In the genomic region with DNA sequence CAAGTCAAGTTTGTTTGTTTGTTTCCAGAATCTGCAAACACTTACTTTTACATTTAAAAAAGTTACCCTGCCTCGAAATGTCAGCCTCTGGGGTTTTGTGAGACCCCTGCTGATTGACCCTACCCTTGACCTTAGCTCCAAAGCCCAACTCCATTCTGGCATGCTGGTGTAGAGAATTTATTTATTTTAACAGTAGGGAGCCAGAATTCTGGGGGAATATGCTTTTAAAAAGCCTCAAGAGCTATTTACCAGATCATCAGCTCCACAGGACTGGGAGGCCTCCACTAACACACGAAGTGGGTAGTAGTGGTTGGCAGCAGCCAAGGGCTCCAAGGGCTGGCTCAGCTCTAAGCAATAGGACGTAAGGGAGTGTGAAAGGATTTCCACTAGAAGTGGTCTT, we compare ENCODE assay signal across 13 cellular contexts. TPM values are rescaled to one million over a fixed set of nuclear protein-coding genes. Genes with fewer than 3 reads are reported as not detected.
"Had no signal": no experiment of that assay in that cellular context is flagged by ENCODE, and none has a peak within 500 bp of the region (broad histone marks: within the 10 kb centered on the region; RNA-seq: fewer than 3 reads in every experiment).

No MANE protein-coding gene starts in this region.

- DNase-seq: activated naive CD8-positive, alpha-beta T cell treated with anti-CD3 and anti-CD28 coated beads, Interleukin-2, amount 10 ng/mL, durations not matched to agents 7 days and 5 days; anterior cingulate cortex; gastrocnemius medialis; heart right ventricle; left lung; mammary epithelial cell; mucosa of descending colon; naive thymus-derived CD4-positive, alpha-beta T cell; stimulated activated CD4-positive, alpha-beta T cell treated with anti-CD3 and anti-CD28 coated beads, Interleukin-12 subunit alpha, Interleukin-12 subunit beta, amount 100 ng/mL, for 4 hours had no signal

- H3K36me3 ChIP-seq: gastrocnemius medialis, heart right ventricle, left lung, thoracic aorta had no signal

- H3K27ac ChIP-seq: gastrocnemius medialis, heart right ventricle, left lung, thoracic aorta had no signal

- H3K4me3 ChIP-seq: gastrocnemius medialis, heart right ventricle, left lung, mucosa of descending colon, thoracic aorta had no signal

- H3K27me3 ChIP-seq: gastrocnemius medialis, heart right ventricle, left lung had no signal

- H3K9me3 ChIP-seq: gastrocnemius medialis, heart right ventricle, left lung, mucosa of descending colon, thoracic aorta had no signal

RNA-seq across cellular contexts. Expression of gene GREB1L, which starts 23.2 kb away (rescaled TPM):
- total RNA-seq: activated CD8-positive, alpha-beta memory T cell treated with anti-CD3 and anti-CD28 coated beads for 36 hours; activated naive CD8-positive, alpha-beta T cell treated with anti-CD3 and anti-CD28 coated beads, Interleukin-2, amount 10 ng/mL, durations not matched to agents 7 days and 5 days; activated T-helper 1 cell treated with anti-CD3 and anti-CD28 coated beads, Interleukin-12 subunit alpha, Interleukin-12 subunit beta, Interleukin-2, Interleukin-4 antibody, amounts not matched to agents 30 ng/mL and 10 ng/mL and 1 ng/mL, durations not matched to agents 14 hours and 24 hours and 36 hours; naive thymus-derived CD4-positive, alpha-beta T cell; T-helper 2 cell treated with Interferon-gamma antibody and Interleukin-4, amounts not matched to agents 100 ng/mL and 5 ng/mL, for 36 hours had no signal
